14 cellular contexts compared by ENCODE assay signal in the genomic region with DNA sequence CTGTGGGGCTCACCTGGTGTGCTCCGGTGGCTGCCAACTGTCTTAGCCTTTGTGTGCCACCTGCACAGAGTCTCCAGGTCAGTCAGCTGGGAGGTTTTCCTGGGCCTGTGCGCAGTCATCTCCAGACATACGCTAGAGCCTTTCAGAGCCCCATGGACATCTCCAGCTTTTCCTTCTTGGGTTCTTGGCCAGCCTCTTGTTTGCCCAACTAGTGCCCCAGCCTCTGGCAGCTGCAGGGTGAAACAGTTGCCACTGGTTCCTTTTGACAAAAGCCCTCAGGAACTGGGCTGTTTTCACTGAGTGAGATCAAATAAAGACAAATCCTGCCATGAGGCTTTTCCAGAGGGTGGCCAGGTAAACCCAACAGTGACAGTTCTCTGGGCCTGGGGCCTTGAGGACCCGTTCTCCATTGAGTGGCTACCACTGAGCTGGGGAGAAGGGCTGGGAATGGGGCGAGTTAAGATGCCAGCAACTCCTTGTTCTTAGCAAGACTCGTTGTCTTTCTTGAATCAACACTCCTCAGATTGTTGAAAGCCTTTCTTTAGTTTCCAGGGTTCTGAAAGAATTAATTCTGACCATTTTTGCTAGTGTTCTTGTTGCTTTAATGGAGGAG. TPM values are rescaled to one million over a fixed set of nuclear protein-coding genes. Genes with fewer than 3 reads are reported as not detected.
DNase-seq lines count a peak whose midpoint lies in the region; TF ChIP-seq lines count a peak whose summit lies in the region.
"Had no signal": no experiment of that assay in that cellular context is flagged by ENCODE, and none has a peak within 500 bp of the region (broad histone marks: within the 10 kb centered on the region; RNA-seq: fewer than 3 reads in every experiment).

No MANE protein-coding gene starts in this region.

- H3K27ac Mint-ChIP-seq in activated T-cell treated with anti-CD3 and anti-CD28 coated beads, Interleukin-2, amount 50 U/mL, for 24 hours, result peak overlapping the region; percentile 94
- peak overlapping the region; percentile 89 for H3K27ac Mint-ChIP-seq in activated CD4-positive, alpha-beta memory T cell treated with anti-CD3 and anti-CD28 coated beads, Interleukin-2, amount 10 ng/mL, durations not matched to agents 7 days and 5 days

- peaks cover 96% of the 10 kb centered on the region for H3K36me3 Mint-ChIP-seq in activated T-cell treated with anti-CD3 and anti-CD28 coated beads, Interleukin-2, amount 50 U/mL, for 24 hours (ENCODE audit: low read depth)
- H3K36me3 Mint-ChIP-seq in activated CD4-positive, alpha-beta memory T cell treated with anti-CD3 and anti-CD28 coated beads, Interleukin-2, amount 10 ng/mL, durations not matched to agents 7 days and 5 days (ENCODE audit: low read depth), result peaks cover 64% of the 10 kb centered on the region

- no peak for TF ChIP-seq CTCF in GM13977 (IDR thresholded peaks at IDR 0.05; ENCODE audit: extremely low read depth, insufficient read depth, missing control alignments)

- H3K36me3 ChIP-seq in H7 (replicated peaks; ENCODE audit: control insufficient read depth, insufficient read depth, low read length), result peaks cover 43% of the 10 kb centered on the region

- in situ Hi-C loops in GM13977 (cut with MboI; ENCODE audit: low pct_unique_long_range_greater_than_20kb, low sequenced_read_pairs, unreplicated experiment), result no loop called here

- DNase-seq in activated T-cell treated with anti-CD3 and anti-CD28 coated beads, Interleukin-2, amount 50 U/mL, for 24 hours, result no peak
- no peak for DNase-seq in activated T-cell treated with anti-CD3 and anti-CD28 coated beads, Interleukin-2, amount 50 U/mL, for 48 hours
- DNase-seq in activated CD4-positive, alpha-beta memory T cell treated with anti-CD3 and anti-CD28 coated beads, Interleukin-2, amount 10 ng/mL, durations not matched to agents 7 days and 5 days, result no peak
- DNase-seq in myocyte (ENCODE audit: low read depth), result peak; percentile 50
- no peak for DNase-seq in GM13977 (ENCODE audit: low spot score)
- DNase-seq in H7, result no peak
- DNase-seq: ACHN, foreskin fibroblast, MG63, NCI-H1694, NCI-H345 had no signal

- CTCF ChIA-PET in activated CD4-positive, alpha-beta memory T cell treated with anti-CD3 and anti-CD28 coated beads, Interleukin-2, amount 10 ng/mL, durations not matched to agents 7 days and 5 days (lab: Charles Lee), result interaction anchor here (0.6 kb wide), 1 partner anchor 21 kb away, joined by 3 read pairs; no protein-coding TSS in a partner anchor

- H3K9me3 Mint-ChIP-seq in activated T-cell treated with anti-CD3 and anti-CD28 coated beads, Interleukin-2, amount 50 U/mL, for 24 hours, result peaks cover 3% of the 10 kb centered on the region
- H3K9me3 Mint-ChIP-seq in activated CD4-positive, alpha-beta memory T cell treated with anti-CD3 and anti-CD28 coated beads, Interleukin-2, amount 10 ng/mL, durations not matched to agents 7 days and 5 days, result peaks cover 3% of the 10 kb centered on the region

- POLR2A ChIA-PET in activated CD4-positive, alpha-beta memory T cell treated with anti-CD3 and anti-CD28 coated beads, Interleukin-2, amount 10 ng/mL, durations not matched to agents 7 days and 5 days (lab: Charles Lee), result interaction anchor here (3.7 kb wide), 1 partner anchor 18 kb away, joined by 24 read pairs; a partner anchor contains a TSS

- peaks cover 77% of the 10 kb centered on the region for H3K4me1 Mint-ChIP-seq in activated T-cell treated with anti-CD3 and anti-CD28 coated beads, Interleukin-2, amount 50 U/mL, for 24 hours (ENCODE audit: low read depth)
- peaks cover 59% of the 10 kb centered on the region for H3K4me1 Mint-ChIP-seq in activated CD4-positive, alpha-beta memory T cell treated with anti-CD3 and anti-CD28 coated beads, Interleukin-2, amount 10 ng/mL, durations not matched to agents 7 days and 5 days

- no peaks in the 10 kb centered on the region for H3K27me3 ChIP-seq in H7 (ENCODE audit: control insufficient read depth, insufficient read depth, low read length)
- H3K27me3 ChIP-seq: MG63, suprapubic skin had no signal

- no peaks in the 10 kb centered on the region for H3K27me3 Mint-ChIP-seq in activated T-cell treated with anti-CD3 and anti-CD28 coated beads, Interleukin-2, amount 50 U/mL, for 24 hours
- H3K27me3 Mint-ChIP-seq in activated CD4-positive, alpha-beta memory T cell treated with anti-CD3 and anti-CD28 coated beads, Interleukin-2, amount 10 ng/mL, durations not matched to agents 7 days and 5 days, result no peaks in the 10 kb centered on the region

- H3K4me3 Mint-ChIP-seq in activated T-cell treated with anti-CD3 and anti-CD28 coated beads, Interleukin-2, amount 50 U/mL, for 24 hours, result no peak overlapping the region
- no peak overlapping the region for H3K4me3 Mint-ChIP-seq in activated CD4-positive, alpha-beta memory T cell treated with anti-CD3 and anti-CD28 coated beads, Interleukin-2, amount 10 ng/mL, durations not matched to agents 7 days and 5 days

- H3K4me3 ChIP-seq in H7 (ENCODE audit: insufficient read depth, low read depth, low read length), result no peak overlapping the region
- H3K4me3 ChIP-seq: MG63, suprapubic skin had no signal

RNA-seq across cellular contexts. Expression of a gene that starts 16.7 kb away (rescaled TPM):
- total RNA-seq in activated CD4-positive, alpha-beta memory T cell treated with anti-CD3 and anti-CD28 coated beads, Interleukin-2, amount 10 ng/mL, durations not matched to agents 7 days and 5 days, result 100 to 1,000 TPM; 176 to 181 TPM
- total RNA-seq in myocyte, result 214 and 239 TPM in 2 replicates
- 96.5 TPM for polyA plus RNA-seq in myocyte (2012)
- 564 and 664 TPM in 2 replicates for total RNA-seq in H7 (2014; rRNA removed; shearing (Covaris generic))

RNA-seq across cellular contexts. Expression of a gene that starts 17.8 kb away (rescaled TPM):
- total RNA-seq in activated CD4-positive, alpha-beta memory T cell treated with anti-CD3 and anti-CD28 coated beads, Interleukin-2, amount 10 ng/mL, durations not matched to agents 7 days and 5 days, result 10 to 100 TPM; 71.8 to 75.2 TPM
- 62.7 and 79.7 TPM in 2 replicates for total RNA-seq in myocyte
- 55.5 TPM for polyA plus RNA-seq in myocyte (2012)
- 78.5 and 88.6 TPM in 2 replicates for total RNA-seq in H7 (2014; rRNA removed; shearing (Covaris generic))

RNA-seq across cellular contexts. Expression of a gene that starts 19.2 kb away (rescaled TPM):
- 10 to 100 TPM; 40.4 to 41.1 TPM for total RNA-seq in activated CD4-positive, alpha-beta memory T cell treated with anti-CD3 and anti-CD28 coated beads, Interleukin-2, amount 10 ng/mL, durations not matched to agents 7 days and 5 days
- 21.1 and 22.4 TPM in 2 replicates for total RNA-seq in myocyte
- 26.6 TPM for polyA plus RNA-seq in myocyte (2012)
- total RNA-seq in H7 (2014; rRNA removed; shearing (Covaris generic)), result 23.0 and 37.3 TPM in 2 replicates

RNA-seq across cellular contexts. Expression of a gene that starts 32.4 kb away (rescaled TPM):
- total RNA-seq in activated CD4-positive, alpha-beta memory T cell treated with anti-CD3 and anti-CD28 coated beads, Interleukin-2, amount 10 ng/mL, durations not matched to agents 7 days and 5 days, result 10 to 100 TPM; 44.2 to 48.3 TPM
- 13.7 and 15.6 TPM in 2 replicates for total RNA-seq in myocyte
- polyA plus RNA-seq in myocyte (2012), result 58.0 TPM
- 15.6 and 16.6 TPM in 2 replicates for total RNA-seq in H7 (2014; rRNA removed; shearing (Covaris generic))

RNA-seq across cellular contexts. Expression of a gene that starts 51.6 kb away (rescaled TPM):
- total RNA-seq in activated CD4-positive, alpha-beta memory T cell treated with anti-CD3 and anti-CD28 coated beads, Interleukin-2, amount 10 ng/mL, durations not matched to agents 7 days and 5 days, result under 1 TPM; 0.33 to 0.76 TPM
- 0.40 and 2.2 TPM in 2 replicates for total RNA-seq in myocyte
- polyA plus RNA-seq in myocyte (2012), result 0.62 TPM
- not detected in 2 replicates for total RNA-seq in H7 (2014; rRNA removed; shearing (Covaris generic))
- total RNA-seq: astrocyte, mononuclear cell had no signal
